ENCODE assay signal across 8 cellular contexts in the genomic region with DNA sequence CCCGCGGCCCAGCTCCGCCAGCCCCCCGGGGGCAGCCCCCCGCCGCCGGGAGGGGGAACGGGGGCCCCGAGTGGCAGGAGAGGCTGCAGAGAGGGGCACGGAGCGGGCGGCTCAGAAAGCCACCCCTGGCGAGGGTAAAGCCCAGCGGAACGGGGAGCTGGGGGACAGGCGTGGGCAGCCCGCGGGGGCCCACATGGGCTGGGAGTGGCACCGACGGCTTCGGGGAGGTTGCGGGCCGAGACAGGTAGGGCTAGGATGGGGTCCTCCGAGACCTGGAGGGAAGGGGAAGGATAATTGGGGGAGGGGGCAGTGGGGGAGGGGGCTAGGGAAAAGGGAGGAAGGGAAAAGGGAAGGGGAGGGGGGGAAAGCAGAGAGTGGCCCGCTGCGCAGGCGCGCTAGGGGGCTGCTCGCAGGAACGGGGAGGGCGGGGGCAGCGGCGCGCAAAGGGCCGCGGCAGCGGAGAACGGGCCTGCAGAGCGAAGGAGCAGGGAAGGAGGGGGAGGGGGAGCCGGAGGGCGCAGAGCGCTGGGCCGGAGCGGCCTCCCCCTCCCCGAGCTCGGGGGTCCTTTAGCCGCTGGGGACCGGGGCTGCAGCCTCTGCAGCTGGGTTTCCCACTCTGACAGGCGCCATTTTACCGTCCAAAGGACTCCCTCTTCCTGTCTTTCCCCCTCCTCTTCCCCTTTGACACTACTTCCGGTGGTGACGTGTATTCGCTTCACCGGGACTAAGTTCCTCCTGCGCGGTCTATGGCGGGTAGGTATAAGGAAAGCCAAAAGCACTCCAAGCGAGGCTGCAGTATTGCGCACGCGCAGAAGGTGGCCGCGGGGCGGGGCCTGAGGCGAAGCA. TPM values are rescaled to one million over a fixed set of nuclear protein-coding genes. Genes with fewer than 3 reads are reported as not detected.
DNase-seq lines count a peak whose midpoint lies in the region; ATAC-seq and TF ChIP-seq lines count a peak whose summit lies in the region.

A gene (minus strand): TSS at position 405 of the 846 bp plus-strand sequence. CDS start 438 bp downstream, outside the sequence.

- peak; percentile 87 for ATAC-seq in RWPE2 (ENCODE audit: low read depth)
- ATAC-seq in naive thymus-derived CD4-positive, alpha-beta T cell, result peak; percentile 91
- ATAC-seq in stimulated activated memory B cell treated with anti-CD40 and anti-IgM and Interleukin-4, amounts not matched to agents 10 μg/mL and 1 μg/mL and 100 μg/mL, for 72 hours, result peak; percentile 97

- H3K4me1 ChIP-seq in DOHH2 (ENCODE audit: control insufficient read depth, low read length) (peaks cover 25% of the 10 kb centered on the region), RWPE2 (ENCODE audit: insufficient read depth, poor library complexity, severe bottlenecking) (no peaks in the 10 kb centered on the region)
- H3K4me1 ChIP-seq in naive thymus-derived CD4-positive, alpha-beta T cell (ENCODE audit: control insufficient read depth in 2 of 2, insufficient read depth in 2 of 2, low read length in 2 of 2), result peaks cover 22 to 32% of the 10 kb centered on the region in 2 donors

- POLR2A ChIA-PET in naive thymus-derived CD4-positive, alpha-beta T cell (lab: Charles Lee), result interaction anchor here (0.6 to 3.8 kb wide), 12 partner anchors 11 to 436 kb away, joined by 3 to 78 read pairs (median 3); a partner anchor contains a TSS

- H3K4me2 ChIP-seq in DOHH2 (ENCODE audit: low read length), result peak within 1 kb of the TSS; percentile 97

- peak within 1 kb of the TSS; percentile 98 for H3K27ac Mint-ChIP-seq in activated T-helper 2 cell treated with anti-CD3 and anti-CD28 coated beads, Interferon-gamma antibody, Interleukin-2, Interleukin-4, amounts not matched to agents 10 μg/mL and 5 μg/mL and 100 μg/mL, durations not matched to agents 14 hours and 24 hours and 36 hours
- peak within 1 kb of the TSS; percentile 95 to 100 (median 99) for H3K27ac Mint-ChIP-seq in naive thymus-derived CD4-positive, alpha-beta T cell
- peak within 1 kb of the TSS; percentile 98 for H3K27ac Mint-ChIP-seq in stimulated activated memory B cell treated with anti-CD40 and anti-IgM and Interleukin-4, amounts not matched to agents 10 μg/mL and 1 μg/mL and 100 μg/mL, for 72 hours

- H3K27me3 Mint-ChIP-seq in activated T-helper 2 cell treated with anti-CD3 and anti-CD28 coated beads, Interferon-gamma antibody, Interleukin-2, Interleukin-4, amounts not matched to agents 10 μg/mL and 5 μg/mL and 100 μg/mL, durations not matched to agents 14 hours and 24 hours and 36 hours (ENCODE audit: low read depth), result no peaks in the 10 kb centered on the region
- peaks cover 0 to 4% (median 0%) of the 10 kb centered on the region in 5 donors for H3K27me3 Mint-ChIP-seq in naive thymus-derived CD4-positive, alpha-beta T cell
- no peaks in the 10 kb centered on the region for H3K27me3 Mint-ChIP-seq in stimulated activated memory B cell treated with anti-CD40 and anti-IgM and Interleukin-4, amounts not matched to agents 10 μg/mL and 1 μg/mL and 100 μg/mL, for 72 hours

- CTCF ChIA-PET in naive thymus-derived CD4-positive, alpha-beta T cell (lab: Charles Lee), result interaction anchor here (1.2 kb wide), 1 partner anchor 9 kb away, joined by 4 read pairs; a partner anchor contains a TSS

- H3K4me3 ChIP-seq in DOHH2 (ENCODE audit: low read length) (peak within 1 kb of the TSS; percentile 88), RWPE2 (ENCODE audit: severe bottlenecking) (peak within 1 kb of the TSS; percentile 62), fibroblast of mammary gland (ENCODE audit: control insufficient read depth, low read depth, low read length) (peak within 1 kb of the TSS; percentile 94)
- peak within 1 kb of the TSS; percentile 91 for H3K4me3 ChIP-seq in naive thymus-derived CD4-positive, alpha-beta T cell (ENCODE audit: low read length)

- H3F3A ChIP-seq in DOHH2 (ENCODE audit: control insufficient read depth, insufficient read depth), result peaks cover 3% of the 10 kb centered on the region

- H3K9me3 ChIP-seq in DOHH2 (ENCODE audit: control insufficient read depth, insufficient read depth, low read length) (no peaks in the 10 kb centered on the region), RWPE2 (ENCODE audit: severe bottlenecking) (no peaks in the 10 kb centered on the region)
- H3K9me3 ChIP-seq in naive thymus-derived CD4-positive, alpha-beta T cell (ENCODE audit: control insufficient read depth in 2 of 3, low read length in 3 of 3), result no peaks in the 10 kb centered on the region

- no peaks in the 10 kb centered on the region for H3K9me2 ChIP-seq in DOHH2 (replicated peaks; ENCODE audit: control insufficient read depth, low read length)

- no peaks in the 10 kb centered on the region for H3K9me3 Mint-ChIP-seq in activated T-helper 2 cell treated with anti-CD3 and anti-CD28 coated beads, Interferon-gamma antibody, Interleukin-2, Interleukin-4, amounts not matched to agents 10 μg/mL and 5 μg/mL and 100 μg/mL, durations not matched to agents 14 hours and 24 hours and 36 hours
- H3K9me3 Mint-ChIP-seq in naive thymus-derived CD4-positive, alpha-beta T cell, result no peaks in the 10 kb centered on the region
- no peaks in the 10 kb centered on the region for H3K9me3 Mint-ChIP-seq in stimulated activated memory B cell treated with anti-CD40 and anti-IgM and Interleukin-4, amounts not matched to agents 10 μg/mL and 1 μg/mL and 100 μg/mL, for 72 hours

- H3K4me3 Mint-ChIP-seq in activated T-helper 2 cell treated with anti-CD3 and anti-CD28 coated beads, Interferon-gamma antibody, Interleukin-2, Interleukin-4, amounts not matched to agents 10 μg/mL and 5 μg/mL and 100 μg/mL, durations not matched to agents 14 hours and 24 hours and 36 hours (ENCODE audit: low read depth), result peak within 1 kb of the TSS; percentile 92
- H3K4me3 Mint-ChIP-seq in naive thymus-derived CD4-positive, alpha-beta T cell, result peak within 1 kb of the TSS; percentile 85 to 98 (median 96)
- peak within 1 kb of the TSS; percentile 91 for H3K4me3 Mint-ChIP-seq in stimulated activated memory B cell treated with anti-CD40 and anti-IgM and Interleukin-4, amounts not matched to agents 10 μg/mL and 1 μg/mL and 100 μg/mL, for 72 hours

- H3K79me2 ChIP-seq in DOHH2 (ENCODE audit: control insufficient read depth, low read length), result peaks cover 69% of the 10 kb centered on the region

- peaks cover 60% of the 10 kb centered on the region for H3K36me3 ChIP-seq in DOHH2 (ENCODE audit: control insufficient read depth, low read length)
- peaks cover 33% of the 10 kb centered on the region for H3K36me3 ChIP-seq in RWPE2 (ENCODE audit: low read depth)
- H3K36me3 ChIP-seq in naive thymus-derived CD4-positive, alpha-beta T cell (ENCODE audit: control insufficient read depth in 2 of 3, insufficient read depth in 3 of 3, low read length in 3 of 3), result peaks cover 0 to 38% (median 1%) of the 10 kb centered on the region in 3 experiments

- no peaks in the 10 kb centered on the region for H3K27me3 ChIP-seq in DOHH2 (ENCODE audit: control insufficient read depth, low read length)
- H3K27me3 ChIP-seq in RWPE2 (ENCODE audit: insufficient read depth, poor library complexity, severe bottlenecking), result no peaks in the 10 kb centered on the region
- no peaks in the 10 kb centered on the region for H3K27me3 ChIP-seq in naive thymus-derived CD4-positive, alpha-beta T cell (ENCODE audit: control insufficient read depth in 2 of 2, insufficient read depth in 2 of 2, low read length in 2 of 2)

- TF ChIP-seq CTCF in DOHH2 (IDR thresholded peaks at IDR 0.05; ENCODE audit: low read depth, low read length, poor library complexity, severe bottlenecking) (no peak), RWPE2 (IDR thresholded peaks at IDR 0.05; ENCODE audit: poor library complexity, severe bottlenecking) (no peak), fibroblast of mammary gland (conservative IDR thresholded peaks at IDR 0.05; ENCODE audit: control insufficient read depth, insufficient read depth, low read depth, low read length) (no peak)

- peaks cover 33% of the 10 kb centered on the region for H3K4me1 Mint-ChIP-seq in activated T-helper 2 cell treated with anti-CD3 and anti-CD28 coated beads, Interferon-gamma antibody, Interleukin-2, Interleukin-4, amounts not matched to agents 10 μg/mL and 5 μg/mL and 100 μg/mL, durations not matched to agents 14 hours and 24 hours and 36 hours (ENCODE audit: low read depth)
- H3K4me1 Mint-ChIP-seq in naive thymus-derived CD4-positive, alpha-beta T cell, result peaks cover 29 to 56% (median 43%) of the 10 kb centered on the region in 7 donors
- H3K4me1 Mint-ChIP-seq in stimulated activated memory B cell treated with anti-CD40 and anti-IgM and Interleukin-4, amounts not matched to agents 10 μg/mL and 1 μg/mL and 100 μg/mL, for 72 hours, result peaks cover 47% of the 10 kb centered on the region

- intact Hi-C loops in activated T-helper 2 cell treated with anti-CD3 and anti-CD28 coated beads, Interferon-gamma antibody, Interleukin-2, Interleukin-4, amounts not matched to agents 10 μg/mL and 5 μg/mL and 100 μg/mL, durations not matched to agents 14 hours and 24 hours and 36 hours (cut with micrococcal nuclease), result loop anchor here (1.0 to 2.0 kb wide), 5 partner anchors 9 to 232 kb away; a partner anchor contains a TSS
- intact Hi-C loops in naive thymus-derived CD4-positive, alpha-beta T cell (cut with micrococcal nuclease), result loop anchor here (1.0 to 5.0 kb wide), 19 partner anchors 10 to 593 kb away; a partner anchor contains a TSS

- H3K36me3 Mint-ChIP-seq in activated T-helper 2 cell treated with anti-CD3 and anti-CD28 coated beads, Interferon-gamma antibody, Interleukin-2, Interleukin-4, amounts not matched to agents 10 μg/mL and 5 μg/mL and 100 μg/mL, durations not matched to agents 14 hours and 24 hours and 36 hours (ENCODE audit: low read depth), result peaks cover 52% of the 10 kb centered on the region
- peaks cover 4 to 16% (median 9%) of the 10 kb centered on the region in 5 donors for H3K36me3 Mint-ChIP-seq in naive thymus-derived CD4-positive, alpha-beta T cell
- peaks cover 39% of the 10 kb centered on the region for H3K36me3 Mint-ChIP-seq in stimulated activated memory B cell treated with anti-CD40 and anti-IgM and Interleukin-4, amounts not matched to agents 10 μg/mL and 1 μg/mL and 100 μg/mL, for 72 hours

- DNase-seq in H4 (ENCODE audit: low spot score) (peak; percentile 98), LoVo (ENCODE audit: low spot score) (peak; percentile 97), RWPE2 (ENCODE audit: low spot score) (peak; percentile 97), fibroblast of mammary gland (ENCODE audit: low read depth) (peak; percentile 100)
- DNase-seq in activated T-helper 2 cell treated with anti-CD3 and anti-CD28 coated beads, Interferon-gamma antibody, Interleukin-2, Interleukin-4, amounts not matched to agents 10 μg/mL and 5 μg/mL and 100 μg/mL, durations not matched to agents 14 hours and 24 hours and 36 hours (ENCODE audit: low spot score), result peak; percentile 98
- peak; percentile 98 to 100 (median 99) for DNase-seq in naive thymus-derived CD4-positive, alpha-beta T cell

- H4K20me1 ChIP-seq in DOHH2 (ENCODE audit: control insufficient read depth, insufficient read depth, low read depth, low read length), result peaks cover 13% of the 10 kb centered on the region; the same call in 1 of the 2 replicates

- peak within 1 kb of the TSS; percentile 83 for H3K27ac ChIP-seq in DOHH2 (ENCODE audit: low read depth, low read length)
- H3K27ac ChIP-seq in RWPE2 (ENCODE audit: poor library complexity, severe bottlenecking), result peak within 1 kb of the TSS; percentile 70
- peak within 1 kb of the TSS; percentile 94 for H3K27ac ChIP-seq in naive thymus-derived CD4-positive, alpha-beta T cell (ENCODE audit: low read depth, low read length)

RNA-seq across cellular contexts. Expression of the gene that starts here (rescaled TPM):
- total RNA-seq in H4 (2014; rRNA removed; shearing (Covaris generic)), result 18.2 and 19.8 TPM in 2 replicates
- total RNA-seq in activated T-helper 2 cell treated with anti-CD3 and anti-CD28 coated beads, Interferon-gamma antibody, Interleukin-2, Interleukin-4, amounts not matched to agents 10 μg/mL and 5 μg/mL and 100 μg/mL, durations not matched to agents 14 hours and 24 hours and 36 hours, result 170 and 181 TPM in 2 replicates
- 100 to 1,000 TPM in 4 of 5 experiments, 10 to 100 TPM in 1; 96.8 to 173 (median 133) TPM for total RNA-seq in naive thymus-derived CD4-positive, alpha-beta T cell
- 10 to 100 TPM; 38.3 to 45.4 TPM for polyA plus RNA-seq in naive thymus-derived CD4-positive, alpha-beta T cell

Comparison
In these comparisons a context has a peak if more than half of its experiments do, and no peak if none do; other contexts are left out.
1. Peak in every context shown above with its lines: DNase-seq, ATAC-seq, H3K4me3 ChIP-seq and H3K27ac ChIP-seq.